34 cellular contexts compared by ENCODE assay signal in genomic region chr5:79011869-79012268, GRCh38. TPM values are rescaled to one million over a fixed set of nuclear protein-coding genes. Genes with fewer than 3 reads are reported as not detected.
"Had no signal": no experiment of that assay in that cellular context is flagged by ENCODE, and none has a peak within 500 bp of the region (broad histone marks: within the 10 kb centered on the region; RNA-seq: fewer than 3 reads in every experiment).

No MANE protein-coding gene starts in this region.

- H3K27ac ChIP-seq: adrenal gland, body of pancreas, brain microvascular endothelial cell, breast epithelium, VCaP had no signal

- H3K9me3 ChIP-seq: adrenal gland, body of pancreas had no signal

- FAIRE-seq: TTC549 had no signal

- ATAC-seq: activated CD8-positive, alpha-beta T cell treated with anti-CD3 and anti-CD28 coated beads for 36 hours; activated naive CD4-positive, alpha-beta T cell treated with anti-CD3 and anti-CD28 coated beads, Interleukin-2, amount 50 U/mL, for 72 hours; activated T-cell treated with anti-CD3 and anti-CD28 coated beads, Interleukin-2, amount 50 U/mL, for 4 hours; activated T-cell treated with anti-CD3 and anti-CD28 coated beads, Interleukin-2, amount 50 U/mL, for 72 hours; activated T-helper 17 cell treated with anti-CD3 and anti-CD28 coated beads, Interleukin-2, amount 50 U/mL, for 72 hours; body of pancreas had no signal

- H3K4me3 ChIP-seq: adrenal gland, body of pancreas, breast epithelium had no signal

- H3K27me3 ChIP-seq: adrenal gland, body of pancreas, brain microvascular endothelial cell, breast epithelium had no signal

- H3K4me1 ChIP-seq: adrenal gland, body of pancreas, breast epithelium had no signal

- DNase-seq: activated B cell treated with CpG ODN at 0.5 μM for 24 hours; activated CD4-positive, alpha-beta memory T cell treated with anti-CD3 and anti-CD28 coated beads for 36 hours; activated CD4-positive, alpha-beta T cell treated with anti-CD3 and anti-CD28 coated beads for 4 hours; activated CD4-positive, alpha-beta T cell treated with anti-CD3 and anti-CD28 coated beads, Interleukin-2, amount 10 ng/mL, durations not matched to agents 24 days and 14 days; activated CD4-positive, alpha-beta T cell treated with anti-CD3 and anti-CD28 coated beads, Interleukin-2, amount 50 U/mL, for 1 hour; activated CD4-positive, alpha-beta T cell treated with anti-CD3 and anti-CD28 coated beads, Interleukin-2, amount 50 U/mL, for 4 hours; activated CD4-positive, CD25-positive, alpha-beta regulatory T cell treated with anti-CD3 and anti-CD28 coated beads, Interleukin-2, amount 50 U/mL, for 72 hours; activated CD8-positive, alpha-beta memory T cell treated with anti-CD3 and anti-CD28 coated beads, Interleukin-2, amount 50 U/mL, for 4 hours; activated CD8-positive, alpha-beta T cell treated with anti-CD3 and anti-CD28 coated beads for 36 hours; activated effector memory CD4-positive, alpha-beta T cell treated with anti-CD3 and anti-CD28 coated beads, Interleukin-2, amount 50 U/mL, for 16 hours; activated gamma-delta T cell treated with Interleukin-2 at 50 U/mL for 16 hours; activated naive CD4-positive, alpha-beta T cell; activated naive CD4-positive, alpha-beta T cell treated with anti-CD3 and anti-CD28 coated beads for 36 hours; activated naive CD4-positive, alpha-beta T cell treated with anti-CD3 and anti-CD28 coated beads, Interleukin-2, amount 50 U/mL, for 16 hours; activated naive CD8-positive, alpha-beta T cell treated with anti-CD3 and anti-CD28 coated beads for 36 hours; activated T-cell treated with anti-CD3 and anti-CD28 coated beads for 4 hours; activated T-cell treated with anti-CD3 and anti-CD28 coated beads, Interleukin-2, amount 50 U/mL, for 1 hour; activated T-cell treated with anti-CD3 and anti-CD28 coated beads, Interleukin-2, amount 50 U/mL, for 4 hours; activated T-cell treated with anti-CD3 and anti-CD28 coated beads, Interleukin-2, amount 50 U/mL, for 72 hours; adrenal gland; amniotic stem cell; aorta; body of pancreas; central memory CD4-positive, alpha-beta T cell; T-helper 9 cell had no signal

- H3K36me3 ChIP-seq: adrenal gland, brain microvascular endothelial cell, breast epithelium had no signal

RNA-seq across cellular contexts. Expression of gene DMGDH, which starts 57.6 kb away (rescaled TPM):
- total RNA-seq: activated B cell treated with CpG ODN at 0.5 μM for 24 hours; activated CD4-positive, alpha-beta T cell treated with anti-CD3 and anti-CD28 coated beads, Interleukin-2, amount 10 ng/mL, durations not matched to agents 24 days and 14 days; activated naive CD8-positive, alpha-beta T cell treated with anti-CD3 and anti-CD28 coated beads for 36 hours; activated T-helper 1 cell treated with anti-CD3 and anti-CD28 coated beads, Interleukin-12 subunit alpha, Interleukin-12 subunit beta, Interleukin-2, Interleukin-4 antibody, amounts not matched to agents 30 ng/mL and 10 ng/mL and 1 ng/mL, durations not matched to agents 14 hours and 24 hours and 36 hours; astrocyte had no signal

RNA-seq across cellular contexts. Expression of gene BHMT2, which starts 57.7 kb away (rescaled TPM):
- total RNA-seq: activated B cell treated with CpG ODN at 0.5 μM for 24 hours; activated CD4-positive, alpha-beta memory T cell treated with anti-CD3 and anti-CD28 coated beads for 36 hours; activated CD4-positive, alpha-beta T cell treated with anti-CD3 and anti-CD28 coated beads, Interleukin-2, amount 10 ng/mL, durations not matched to agents 24 days and 14 days; activated CD8-positive, alpha-beta memory T cell treated with anti-CD3 and anti-CD28 coated beads for 36 hours; activated CD8-positive, alpha-beta T cell treated with anti-CD3 and anti-CD28 coated beads for 36 hours; activated naive CD4-positive, alpha-beta T cell treated with anti-CD3 and anti-CD28 coated beads for 36 hours; activated naive CD4-positive, alpha-beta T cell treated with anti-CD3 and anti-CD28 coated beads, Interleukin-2, amount 50 U/mL, for 72 hours; activated naive CD8-positive, alpha-beta T cell treated with anti-CD3 and anti-CD28 coated beads for 36 hours; activated T-cell treated with anti-CD3 and anti-CD28 coated beads, Interleukin-2, amount 50 U/mL, for 4 hours; activated T-cell treated with anti-CD3 and anti-CD28 coated beads, Interleukin-2, amount 50 U/mL, for 72 hours; activated T-helper 1 cell treated with anti-CD3 and anti-CD28 coated beads, Interleukin-12 subunit alpha, Interleukin-12 subunit beta, Interleukin-2, Interleukin-4 antibody, amounts not matched to agents 30 ng/mL and 10 ng/mL and 1 ng/mL, durations not matched to agents 14 hours and 24 hours and 36 hours; activated T-helper 17 cell treated with anti-CD3 and anti-CD28 coated beads, Interleukin-2, amount 50 U/mL, for 72 hours; astrocyte had no signal
